15 cellular contexts compared by ENCODE assay signal in genomic region chr6:138310294-138310693, GRCh38.
DNase-seq lines count a peak whose midpoint lies in the region; ATAC-seq and TF ChIP-seq lines count a peak whose summit lies in the region.
"Had no signal": no experiment of that assay in that cellular context is flagged by ENCODE, and none has a peak within 500 bp of the region (broad histone marks: within the 10 kb centered on the region; RNA-seq: fewer than 3 reads in every experiment).

No MANE protein-coding gene starts in this region.

- ATAC-seq in HG03354 (IDR thresholded peaks at IDR 0.05; ENCODE audit: poor library complexity, severe bottlenecking, unreplicated experiment): no peak
- ATAC-seq: CD8-positive, alpha-beta T cell; gastroesophageal sphincter had no signal

- no peak overlapping the region for H3K4me3 ChIP-seq in epithelial cell of esophagus (ENCODE audit: low read length)
- H3K4me3 ChIP-seq: gastroesophageal sphincter had no signal

- DNase-seq in COR-L47 (lab: John Stamatoyannopoulos, UW) (peak; percentile 57), NCI-H1092 treated with DMSO at 0.1 percent for 48 hours (lab: John Stamatoyannopoulos, UW) (peak; percentile 63), NCI-H510A (lab: John Stamatoyannopoulos, UW) (peak; percentile 27), epithelial cell of esophagus (ENCODE audit: low read depth) (peak; percentile 50), LoVo (ENCODE audit: low spot score) (no peak), anterior cingulate cortex (lab: John Stamatoyannopoulos, UW) (no peak)
- DNase-seq in activated CD4-positive, CD25-positive, alpha-beta regulatory T cell (lab: John Stamatoyannopoulos, UW): no peak
- DNase-seq: activated CD4-positive, alpha-beta T cell treated with anti-CD3 and anti-CD28 coated beads for 4 hours; aorta; CD8-positive, alpha-beta T cell; SK-N-SH; stimulated activated CD4-positive, alpha-beta T cell treated with anti-CD3 and anti-CD28 coated beads, Interleukin-4, amount 100 ng/mL, for 24 hours; T1000 had no signal

- no peak for TF ChIP-seq CTCF in epithelial cell of esophagus (IDR thresholded peaks at IDR 0.05; ENCODE audit: insufficient read depth, low read depth, low read length, missing control alignments)

Comparison
In these comparisons a context has a peak if more than half of its experiments do, and no peak if none do; other contexts are left out.
1. DNase-seq: peak in COR-L47 (single experiment), NCI-H1092 treated with DMSO at 0.1 percent for 48 hours (single experiment), NCI-H510A (single experiment) and epithelial cell of esophagus (single experiment); none in LoVo (single experiment), anterior cingulate cortex (0 of 58) and activated CD4-positive, CD25-positive, alpha-beta regulatory T cell (0 of 4).